ENCODE assay signal across 1 cellular context in genomic region chr11:88378422-88379066, GRCh38.
TF ChIP-seq lines count a peak whose summit lies in the region.

No MANE protein-coding gene starts in this region.

TF ChIP-seq in H1, 55 proteins besides CTCF, POLR2A, EP300 and RAD21 (continued from another document):
- TF ChIP-seq RXRA (IDR thresholded peaks at IDR 0.05; ENCODE audit: insufficient read depth, low read depth, low read length): no peak
- TF ChIP-seq CREB1 (IDR thresholded peaks at IDR 0.05): no peak
- no peak for TF ChIP-seq NANOG (IDR thresholded peaks at IDR 0.05; ENCODE audit: insufficient read depth, low read depth, low read length, poor library complexity, severe bottlenecking)
- TF ChIP-seq SP2 (IDR thresholded peaks at IDR 0.05; ENCODE audit: low read length): no peak
- TF ChIP-seq TAF1 (IDR thresholded peaks at IDR 0.05; ENCODE audit: low read depth, low read length): no peak
- no peak for TF ChIP-seq FOSL1 (IDR thresholded peaks at IDR 0.05; ENCODE audit: insufficient read depth, low read depth, low read length)
- TF ChIP-seq NRF1 (IDR thresholded peaks at IDR 0.05; ENCODE audit: low read depth, low read length): no peak
- no peak for TF ChIP-seq GABPA (IDR thresholded peaks at IDR 0.05; ENCODE audit: borderline replicate concordance, insufficient read depth, low read length)
- TF ChIP-seq GTF2F1 (IDR thresholded peaks at IDR 0.05; ENCODE audit: borderline replicate concordance, low read depth, low read length): no peak
- no peak for TF ChIP-seq CHD1 (IDR thresholded peaks at IDR 0.05; ENCODE audit: low read depth, low read length)
- TF ChIP-seq TAF7 (optimal IDR thresholded peaks at IDR 0.05; ENCODE audit: borderline replicate concordance, low read depth, low read length): no peak
- no peak for TF ChIP-seq E2F6 (IDR thresholded peaks at IDR 0.05)
- TF ChIP-seq KDM1A (IDR thresholded peaks at IDR 0.05; ENCODE audit: borderline replicate concordance, low read length): no peak
